8 cellular contexts compared by ENCODE assay signal in the genomic region with DNA sequence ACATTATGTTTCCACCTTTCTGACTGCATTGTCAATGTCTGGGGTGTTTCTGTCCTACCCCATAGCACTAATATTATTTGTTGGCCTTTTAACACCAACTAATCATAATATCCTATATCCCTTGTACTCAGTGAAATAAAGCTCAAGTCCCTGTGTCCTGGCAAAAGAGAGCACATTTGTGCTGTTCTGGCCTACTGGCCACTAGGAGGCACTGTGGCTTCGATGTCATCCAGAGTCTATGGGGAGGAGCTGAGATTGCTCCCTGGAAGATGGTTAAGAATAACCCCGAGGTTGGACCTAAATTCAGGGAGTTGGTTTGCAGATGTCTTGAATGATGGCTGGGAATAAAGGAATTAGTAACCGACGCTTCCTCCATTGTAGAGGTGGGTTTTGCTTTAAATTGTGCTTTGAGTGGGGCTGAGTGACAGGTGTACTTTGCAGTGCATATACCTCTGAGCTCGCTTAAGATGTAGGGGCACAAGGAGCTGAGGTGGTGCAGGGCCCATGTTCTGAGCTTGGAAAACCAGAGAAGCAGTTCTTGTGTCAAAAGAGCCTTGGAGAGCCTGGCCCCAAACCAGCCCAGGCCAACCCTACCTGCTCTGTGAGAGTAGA.
A peak's percentile ranks its signal among the peaks of the same experiment; 100 is the strongest.
DNase-seq lines count a peak whose midpoint lies in the region; ATAC-seq and TF ChIP-seq lines count a peak whose summit lies in the region.

No MANE protein-coding gene starts in this region.

- no peak overlapping the region for H3K4me3 ChIP-seq in CD8-positive, alpha-beta T cell (ENCODE audit: low read depth, low read length)
- H3K4me3 ChIP-seq in SJSA1, result no peak overlapping the region

- peaks cover 3% of the 10 kb centered on the region for H3K27me3 Mint-ChIP-seq in CD8-positive, alpha-beta T cell (ENCODE audit: low read depth)
- peaks cover 5% of the 10 kb centered on the region for H3K27me3 Mint-ChIP-seq in activated naive CD8-positive, alpha-beta T cell treated with anti-CD3 and anti-CD28 coated beads, Interleukin-2, amount 50 U/mL, for 24 hours

- no peaks in the 10 kb centered on the region for H3K4me1 ChIP-seq in CD8-positive, alpha-beta T cell (ENCODE audit: insufficient read depth, low read length)
- peaks cover 63% of the 10 kb centered on the region for H3K4me1 ChIP-seq in SJSA1 (replicated peaks)

- CTCF ChIA-PET in CD8-positive, alpha-beta T cell (lab: Charles Lee), result interaction anchor here (0.6 to 1.9 kb wide), 19 partner anchors 8 to 445 kb away, joined by 3 to 8 read pairs (median 3); no protein-coding TSS in a partner anchor

- TF ChIP-seq CTCF in CD8-positive, alpha-beta T cell (IDR thresholded peaks at IDR 0.05), result peak; percentile 62

- no peaks in the 10 kb centered on the region for H3K27me3 ChIP-seq in CD8-positive, alpha-beta T cell (ENCODE audit: insufficient read depth, low read length)
- no peaks in the 10 kb centered on the region for H3K27me3 ChIP-seq in SJSA1 (replicated peaks)

- POLR2A ChIA-PET in CD8-positive, alpha-beta T cell (lab: Charles Lee), result interaction anchor here (1.3 kb wide), 1 partner anchor 231 kb away, joined by 4 read pairs; no protein-coding TSS in a partner anchor

- peaks cover 2% of the 10 kb centered on the region for H3K4me1 Mint-ChIP-seq in CD8-positive, alpha-beta T cell (ENCODE audit: low read depth)
- H3K4me1 Mint-ChIP-seq in activated naive CD8-positive, alpha-beta T cell treated with anti-CD3 and anti-CD28 coated beads, Interleukin-2, amount 50 U/mL, for 24 hours, result no peaks in the 10 kb centered on the region

- no peaks in the 10 kb centered on the region for H3K9me3 ChIP-seq in CD8-positive, alpha-beta T cell (ENCODE audit: low read length)
- H3K9me3 ChIP-seq in SJSA1 (replicated peaks), result 0 out of 2 replicates have a peak, but pooled peaks cover 3% of the 10 kb centered on the region

- H3K36me3 ChIP-seq in CD8-positive, alpha-beta T cell (ENCODE audit: insufficient read depth, low read length), result no peaks in the 10 kb centered on the region
- no peaks in the 10 kb centered on the region for H3K36me3 ChIP-seq in SJSA1

- H3K27ac ChIP-seq in CD8-positive, alpha-beta T cell (ENCODE audit: low read depth, low read length), result no peak overlapping the region
- H3K27ac ChIP-seq in SJSA1, result peak overlapping the region; percentile 64

- DNase-seq in CD8-positive, alpha-beta T cell, result peak; percentile 10 to 60 (median 55)
- no peak for DNase-seq in SJSA1 (ENCODE audit: low read depth in 1 of 2, low spot score in 2 of 2)
- DNase-seq in activated naive CD8-positive, alpha-beta T cell treated with anti-CD3 and anti-CD28 coated beads, Interleukin-2, amount 50 U/mL, for 24 hours, result peak; percentile 54
- DNase-seq in left colon, result peak; percentile 28 to 62
- peak; percentile 2 to 47 (median 32) for DNase-seq in stimulated activated naive CD4-positive, alpha-beta T cell (lab: John Stamatoyannopoulos, UW)
- no peak for DNase-seq in mesenteric fat pad (ENCODE audit: low spot score)

- H3K4me3 Mint-ChIP-seq in CD8-positive, alpha-beta T cell, result peak overlapping the region; percentile 48
- peak overlapping the region; percentile 25 for H3K4me3 Mint-ChIP-seq in activated naive CD8-positive, alpha-beta T cell treated with anti-CD3 and anti-CD28 coated beads, Interleukin-2, amount 50 U/mL, for 24 hours

- ATAC-seq in CD8-positive, alpha-beta T cell, result peak; percentile 84
- ATAC-seq in GM19025 (IDR thresholded peaks at IDR 0.05; ENCODE audit: low read depth, unreplicated experiment) (peak; percentile 82), HG03108 (IDR thresholded peaks at IDR 0.05; ENCODE audit: unreplicated experiment) (peak; percentile 78), left colon (peak; percentile 69)
- ATAC-seq in activated naive CD8-positive, alpha-beta T cell treated with anti-CD3 and anti-CD28 coated beads, Interleukin-2, amount 50 U/mL, for 24 hours, result peak; percentile 69

- peak overlapping the region; percentile 45 for H3K27ac Mint-ChIP-seq in CD8-positive, alpha-beta T cell
- H3K27ac Mint-ChIP-seq in activated naive CD8-positive, alpha-beta T cell treated with anti-CD3 and anti-CD28 coated beads, Interleukin-2, amount 50 U/mL, for 24 hours, result no peak overlapping the region

- H3K9me3 Mint-ChIP-seq in CD8-positive, alpha-beta T cell, result no peaks in the 10 kb centered on the region
- H3K9me3 Mint-ChIP-seq in activated naive CD8-positive, alpha-beta T cell treated with anti-CD3 and anti-CD28 coated beads, Interleukin-2, amount 50 U/mL, for 24 hours, result no peaks in the 10 kb centered on the region

- H3K36me3 Mint-ChIP-seq in CD8-positive, alpha-beta T cell, result no peaks in the 10 kb centered on the region
- H3K36me3 Mint-ChIP-seq in activated naive CD8-positive, alpha-beta T cell treated with anti-CD3 and anti-CD28 coated beads, Interleukin-2, amount 50 U/mL, for 24 hours (ENCODE audit: low read depth), result no peaks in the 10 kb centered on the region

- intact Hi-C loops in CD8-positive, alpha-beta T cell (cut with DNase I, micrococcal nuclease), result loop anchor here (1.0 to 2.0 kb wide), 2 partner anchors 252 to 253 kb away; no protein-coding TSS in a partner anchor
- intact Hi-C loops in left colon (cut with DNase I, micrococcal nuclease), result no loop called here

Comparison
In these comparisons a context has a peak if more than half of its experiments do, and no peak if none do; other contexts are left out.
1. DNase-seq: peak in CD8-positive, alpha-beta T cell (7 of 7), activated naive CD8-positive, alpha-beta T cell treated with anti-CD3 and anti-CD28 coated beads, Interleukin-2, amount 50 U/mL, for 24 hours (single experiment), left colon (2 of 2) and stimulated activated naive CD4-positive, alpha-beta T cell (6 of 6); none in SJSA1 (0 of 2) and mesenteric fat pad (single experiment).
2. intact Hi-C loops: an anchor here in CD8-positive, alpha-beta T cell (1.0 to 2.0 kb wide); none called in left colon.
3. Peak in every context shown above with its lines, with median percentiles within 50 percentile points of each other: ATAC-seq.